In the genomic region with DNA sequence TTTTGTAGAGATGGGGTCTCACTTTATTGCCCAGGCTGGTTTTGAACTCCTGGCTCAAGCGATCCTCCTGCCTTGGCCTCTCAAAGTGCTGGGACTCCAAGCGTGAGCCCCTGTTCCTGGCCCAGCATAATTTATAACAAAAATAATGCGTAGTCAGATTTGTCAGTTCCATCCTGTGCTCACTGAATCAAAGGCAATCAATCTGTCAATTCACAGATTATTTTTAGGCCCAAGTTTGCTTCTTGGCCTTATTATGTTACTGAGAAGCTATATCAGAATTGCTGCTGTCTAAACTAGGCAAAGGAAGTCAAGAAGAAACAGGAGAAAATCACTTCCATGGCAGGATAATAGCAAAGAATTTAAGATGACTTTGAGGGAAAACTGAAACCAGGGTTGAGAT, we compare ENCODE assay signal across 27 cellular contexts. TPM values are rescaled to one million over a fixed set of nuclear protein-coding genes. Genes with fewer than 3 reads are reported as not detected.
"Had no signal": no experiment of that assay in that cellular context is flagged by ENCODE, and none has a peak within 500 bp of the region (broad histone marks: within the 10 kb centered on the region; RNA-seq: fewer than 3 reads in every experiment).

No MANE protein-coding gene starts in this region.

- H3K9me3 ChIP-seq: neutrophil, pancreas, prostate gland, right atrium auricular region, right lobe of liver, sigmoid colon, spleen, suprapubic skin, testis, tibial nerve, upper lobe of left lung, uterus had no signal

- H3K27me3 ChIP-seq: neutrophil, pancreas, right atrium auricular region, right lobe of liver, sigmoid colon, spleen, suprapubic skin, testis, tibial nerve, upper lobe of left lung, uterus had no signal

- DNase-seq: naive thymus-derived CD4-positive, alpha-beta T cell; natural killer cell; nucleus accumbens; pancreas; retina; right lobe of liver; sigmoid colon; spleen; stimulated activated CD4-positive, alpha-beta T cell treated with anti-CD3 and anti-CD28 coated beads, Interleukin-12 subunit alpha, Interleukin-12 subunit beta, amount 100 ng/mL, for 4 hours; stimulated activated CD4-positive, alpha-beta T cell treated with anti-CD3 and anti-CD28 coated beads, Interleukin-1b, Interleukin-23, amount 100 ng/mL, for 48 hours; stimulated activated CD4-positive, alpha-beta T cell treated with anti-CD3 and anti-CD28 coated beads, Interleukin-4, amount 100 ng/mL, for 1 hour; stimulated activated CD4-positive, alpha-beta T cell treated with anti-CD3 and anti-CD28 coated beads, Interleukin-4, amount 100 ng/mL, for 4 hours; stimulated activated CD8-positive, alpha-beta memory T cell treated with anti-CD3 and anti-CD28 coated beads, Interleukin-4, amount 100 ng/mL, for 48 hours; stimulated activated naive CD4-positive, alpha-beta T cell; stimulated activated naive CD8-positive, alpha-beta T cell treated with anti-CD3 and anti-CD28 coated beads, Interleukin-15, amount 100 ng/mL, for 72 hours; stimulated activated naive CD8-positive, alpha-beta T cell treated with anti-CD3 and anti-CD28 coated beads, Interleukin-15, Interleukin-2, amounts not matched to agents 100 U/mL and 50 U/mL, for 24 hours; substantia nigra; testis; upper lobe of left lung; uterus had no signal

- H3K27ac ChIP-seq: neutrophil, pancreas, prostate gland, right atrium auricular region, right lobe of liver, sigmoid colon, skin epidermis, spleen, suprapubic skin, testis, tibial nerve, upper lobe of left lung, uterus had no signal

- H3K36me3 ChIP-seq: uterus had no signal

- H3K4me1 ChIP-seq: pancreas, prostate gland, right atrium auricular region, right lobe of liver, sigmoid colon, spleen, suprapubic skin, testis, tibial nerve, upper lobe of left lung, uterus had no signal

- H3K4me2 ChIP-seq: smooth muscle cell had no signal

- H3K4me3 ChIP-seq: pancreas, prostate gland, right atrium auricular region, right lobe of liver, sigmoid colon, skin epidermis, smooth muscle cell, spleen, suprapubic skin, testis, tibial nerve, upper lobe of left lung, uterus had no signal

RNA-seq across cellular contexts. Expression of a gene that starts 39.9 kb away (rescaled TPM):
- total RNA-seq: natural killer cell had no signal
- polyA plus RNA-seq: naive thymus-derived CD4-positive, alpha-beta T cell had no signal
